8 cellular contexts compared by ENCODE assay signal in the genomic region with DNA sequence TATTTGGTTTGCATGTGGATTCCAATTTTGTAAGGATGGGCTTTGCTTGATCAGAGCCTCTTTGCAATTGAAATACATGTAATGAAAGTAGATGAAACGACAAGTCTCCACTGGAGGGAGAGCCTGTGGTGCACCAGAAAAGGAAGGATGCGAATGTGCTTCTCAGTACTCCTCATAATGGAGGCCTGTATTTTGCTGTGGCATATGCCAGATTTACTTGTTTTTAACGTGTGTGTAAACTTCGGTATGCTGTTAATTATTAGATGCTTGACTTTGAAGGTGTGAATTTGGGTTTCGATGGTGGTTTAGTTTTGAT. TPM values are rescaled to one million over a fixed set of nuclear protein-coding genes. Genes with fewer than 3 reads are reported as not detected.
DNase-seq lines count a peak whose midpoint lies in the region; ATAC-seq and TF ChIP-seq lines count a peak whose summit lies in the region.

No MANE protein-coding gene starts in this region.

- H4K20me1 ChIP-seq in PC-9 (ENCODE audit: insufficient read depth), result peaks cover 48% of the 10 kb centered on the region

- H3K27me3 ChIP-seq in PC-9 (ENCODE audit: insufficient read depth, low read depth) (no peaks in the 10 kb centered on the region), aorta (ENCODE audit: control insufficient read depth in 1 of 2, insufficient read depth in 2 of 2, low read length in 1 of 2) (no peaks in the 10 kb centered on the region)

- H3K9me3 ChIP-seq in PC-9 (ENCODE audit: insufficient read depth, low read depth), result no peaks in the 10 kb centered on the region
- H3K9me3 ChIP-seq in mesodermal cell (ENCODE audit: control insufficient read depth, low read length), result no peaks in the 10 kb centered on the region
- H3K9me3 ChIP-seq in aorta (ENCODE audit: control insufficient read depth, low read length), result no peaks in the 10 kb centered on the region

- POLR2A ChIA-PET in PC-9 (lab: Charles Lee; ENCODE audit: unreplicated experiment), result interaction anchor here (0.7 kb wide), 1 partner anchor 122 kb away, joined by 10 read pairs; no protein-coding TSS in a partner anchor

- H3F3A ChIP-seq in PC-9 (ENCODE audit: insufficient read depth, low read depth), result peaks cover 20% of the 10 kb centered on the region; the same call in 1 of the 2 replicates

- H2AFZ ChIP-seq in PC-9, result no peak overlapping the region

- H3K4me1 ChIP-seq in PC-9 (replicated peaks; ENCODE audit: insufficient read depth) (peaks cover 58% of the 10 kb centered on the region), mesodermal cell (ENCODE audit: control insufficient read depth, insufficient read depth, low read length, poor library complexity, severe bottlenecking) (peaks cover 33% of the 10 kb centered on the region), aorta (ENCODE audit: control insufficient read depth in 1 of 2, insufficient read depth in 2 of 2, low read length in 2 of 2) (peaks cover 0 to 3% of the 10 kb centered on the region in 2 donors)

- H3K4me2 ChIP-seq in PC-9, result peak overlapping the region; percentile 87

- ATAC-seq in GM21723 (IDR thresholded peaks at IDR 0.05; ENCODE audit: unreplicated experiment) (peak; percentile 19), aorta (ENCODE audit: low FRiP score) (no peak), HG02571 (IDR thresholded peaks at IDR 0.05; ENCODE audit: unreplicated experiment) (no peak), esophagus mucosa (no peak)

- H3K9me2 ChIP-seq in PC-9 (ENCODE audit: insufficient read depth), result no peaks in the 10 kb centered on the region

- CTCF ChIA-PET in PC-9 (lab: Charles Lee), result no interaction called here

- H3K36me3 ChIP-seq in PC-9 (ENCODE audit: low read depth) (peaks cover 45% of the 10 kb centered on the region), mesodermal cell (ENCODE audit: control insufficient read depth, insufficient read depth, low read length) (peaks cover 44% of the 10 kb centered on the region), aorta (ENCODE audit: control insufficient read depth in 1 of 2, insufficient read depth in 2 of 2, low read length in 1 of 2) (no peaks in the 10 kb centered on the region)

- BruUV-seq in PC-9 (replicated peaks; lab: Mats Ljungman, UMichigan), result no TSS peak

- DNase-seq in Daoy (ENCODE audit: low read depth) (peak; percentile 28), PC-9 (no peak), cardiac fibroblast (ENCODE audit: low read depth in 2 of 2) (peak; percentile 62 to 64), aorta (no peak)

- peak overlapping the region; percentile 75 for H3K27ac ChIP-seq in PC-9
- no peak overlapping the region for H3K27ac ChIP-seq in mesodermal cell (ENCODE audit: low read depth, low read length, severe bottlenecking)
- H3K27ac ChIP-seq in aorta (ENCODE audit: low read depth in 1 of 2, low read length in 2 of 2), result no peak overlapping the region

- no peak; the same call in 1 of the 2 replicates for TF ChIP-seq CTCF in PC-9 (conservative IDR thresholded peaks at IDR 0.05)
- peak; percentile 29 for TF ChIP-seq CTCF in cardiac fibroblast (IDR thresholded peaks at IDR 0.05; ENCODE audit: low read depth, low read length)

- peaks cover 77% of the 10 kb centered on the region for H3K79me2 ChIP-seq in PC-9 (ENCODE audit: low read depth)

- WGBS in mesodermal cell (ENCODE audit: insufficient coverage in 2 of 2), 2 experiments, result 30 to 58% methylated on average over 1 to 4 of the region's 5 CpGs
- WGBS in aorta, 2 donors, result 21 to 22% methylated on average over 5 of the region's 5 CpGs

- intact Hi-C loops in PC-9 (cut with micrococcal nuclease; ENCODE audit: unreplicated experiment), result loop anchor here (5.0 kb wide), 1 partner anchor 276 kb away; no protein-coding TSS in a partner anchor
- intact Hi-C loops in aorta (cut with DNase I), result loop anchor here in 1 of 2 donors (5.0 to 10.0 kb wide), 3 partner anchors 173 to 379 kb away; no protein-coding TSS in a partner anchor

- peak overlapping the region; percentile 91 for H3K4me3 ChIP-seq in PC-9
- no peak overlapping the region for H3K4me3 ChIP-seq in cardiac fibroblast (replicated peaks in 1 of 2; ENCODE audit: low read depth in 2 of 2, low read length in 2 of 2)
- H3K4me3 ChIP-seq in mesodermal cell (ENCODE audit: extremely low read depth, insufficient read depth, low read length, poor library complexity, severe bottlenecking), result peak overlapping the region; percentile 93
- H3K4me3 ChIP-seq in aorta (ENCODE audit: low read length in 2 of 2), result no peak overlapping the region

RNA-seq across cellular contexts. Expression of a gene that starts 2.8 kb away (rescaled TPM):
- total RNA-seq in Daoy (2014; rRNA removed; shearing (Covaris generic)), result 15.6 and 31.3 TPM in 2 replicates
- total RNA-seq in PC-9 (2021) (42.9 and 55.6 TPM in 2 replicates), aorta (10 to 100 TPM; 26.7 to 42.5 TPM), esophagus mucosa (13.5 TPM)
- polyA plus RNA-seq in mesodermal cell (2013, experiment 1 of 2), result 43.1 TPM
- polyA plus RNA-seq in mesodermal cell (2013, experiment 2 of 2), result 36.2 TPM
- polyA plus RNA-seq in aorta, result 1 to 10 TPM; 6.4 to 7.9 TPM

Comparison
In these comparisons a context has a peak if more than half of its experiments do, and no peak if none do; other contexts are left out.
1. DNase-seq: peak in Daoy (single experiment) and cardiac fibroblast (2 of 2); none in PC-9 (0 of 2) and aorta (0 of 2).
2. H3K4me3 ChIP-seq: peak in PC-9 (single experiment) and mesodermal cell (single experiment); none in cardiac fibroblast (0 of 2) and aorta (0 of 2).